ENCODE assay signal across 1 cellular context in genomic region chr16:81786868-81787267, GRCh38.
TF ChIP-seq lines count a peak whose summit lies in the region.

No MANE protein-coding gene starts in this region.

TF ChIP-seq in GM23338, 12 proteins besides CTCF, POLR2A, EP300 and RAD21 (continued from another document):
- TF ChIP-seq REST (IDR thresholded peaks at IDR 0.05; ENCODE audit: unreplicated experiment) (no peak), ZNF462 (CRISPR knock-in tag; IDR thresholded peaks at IDR 0.05) (no peak)
